In the genomic region with DNA sequence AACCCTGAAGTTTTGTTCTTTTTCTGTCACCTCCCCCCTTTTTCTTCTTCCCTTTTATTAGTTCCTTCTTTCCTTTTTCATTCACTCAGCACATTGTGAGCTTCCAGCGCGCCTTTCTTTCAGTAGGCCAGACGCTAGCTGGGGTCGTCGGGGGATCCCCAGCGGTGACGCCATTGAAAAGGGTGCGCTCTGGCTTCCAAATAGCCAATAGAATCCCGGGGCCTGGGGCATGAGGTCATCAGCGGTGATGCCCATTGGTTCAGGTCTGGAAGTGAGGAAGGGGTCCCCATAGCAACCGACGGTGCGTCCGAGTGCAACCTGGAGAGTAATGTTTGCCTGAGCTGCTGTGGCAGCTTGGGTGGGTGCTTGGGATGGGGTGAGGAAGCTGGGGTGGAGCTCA, we compare ENCODE assay signal across 10 cellular contexts. TPM values are rescaled to one million over a fixed set of nuclear protein-coding genes. Genes with fewer than 3 reads are reported as not detected.
A peak's percentile ranks its signal among the peaks of the same experiment; 100 is the strongest.
DNase-seq lines count a peak whose midpoint lies in the region; ATAC-seq and TF ChIP-seq lines count a peak whose summit lies in the region.
"Had no signal": no experiment of that assay in that cellular context is flagged by ENCODE, and none has a peak within 500 bp of the region (broad histone marks: within the 10 kb centered on the region; RNA-seq: fewer than 3 reads in every experiment).

No MANE protein-coding gene starts in this region.

- no peak overlapping the region for H2BK12ac ChIP-seq in mesenchymal stem cell (ENCODE audit: low read length in 2 of 2)

- H3K9me3 ChIP-seq in cardiac muscle cell (ENCODE audit: low read depth) (no peaks in the 10 kb centered on the region), mesenchymal stem cell (ENCODE audit: control insufficient read depth, low read length) (no peaks in the 10 kb centered on the region)
- H3K9me3 ChIP-seq: thyroid gland had no signal

- H3K27me3 ChIP-seq in cardiac muscle cell = peaks cover 3% of the 10 kb centered on the region
- peaks cover 17 to 46% of the 10 kb centered on the region in 2 experiments for H3K27me3 ChIP-seq in mesenchymal stem cell (ENCODE audit: control insufficient read depth in 1 of 2, insufficient read depth in 1 of 2, low read length in 2 of 2)
- H3K27me3 ChIP-seq: thyroid gland had no signal

- H3K4me2 ChIP-seq in mesenchymal stem cell (ENCODE audit: low read length, poor library complexity, severe bottlenecking) = no peak overlapping the region

- no peak overlapping the region for H3K23ac ChIP-seq in mesenchymal stem cell (ENCODE audit: low read length in 2 of 2)

- TF ChIP-seq CTCF in cardiac muscle cell (IDR thresholded peaks at IDR 0.05; ENCODE audit: low read depth, low read length) = no peak
- no peak for TF ChIP-seq CTCF in activated B cell treated with CpG ODN at 0.5 μM for 24 hours (IDR thresholded peaks at IDR 0.05)

- peak in 1 of 2 donors; percentile 63 for DNase-seq in cardiac muscle cell (ENCODE audit: low read depth in 1 of 2, low spot score in 1 of 2)
- DNase-seq in left cardiac atrium = no peak
- DNase-seq in activated B cell treated with CpG ODN at 0.5 μM for 24 hours = no peak
- DNase-seq in mesenchymal stem cell = peak; percentile 18
- no peak for DNase-seq in kidney tubule cell (ENCODE audit: low spot score)
- DNase-seq in HPDE6-E6E7 (ENCODE audit: extremely low spot score) = no peak
- DNase-seq: stimulated activated CD4-positive, alpha-beta T cell treated with anti-CD3 and anti-CD28 coated beads, Interleukin-12 subunit alpha, Interleukin-12 subunit beta, amount 100 ng/mL, for 4 hours had no signal

- no peak overlapping the region for H3K14ac ChIP-seq in mesenchymal stem cell (ENCODE audit: low read length in 2 of 2)

- peaks cover 17% of the 10 kb centered on the region for H3K36me3 Mint-ChIP-seq in activated B cell treated with CpG ODN at 0.5 μM for 24 hours (ENCODE audit: low read depth)

- H3K4me3 ChIP-seq in cardiac muscle cell (peak overlapping the region; percentile 21), mesenchymal stem cell (ENCODE audit: insufficient read depth in 1 of 2, low read depth in 1 of 2, low read length in 2 of 2) (peak overlapping the region in 1 of 2 experiments; percentile 76)

- H3K27me3 Mint-ChIP-seq in activated B cell treated with CpG ODN at 0.5 μM for 24 hours = no peaks in the 10 kb centered on the region

- H4K8ac ChIP-seq in mesenchymal stem cell (ENCODE audit: low read length) = no peak overlapping the region

- POLR2A ChIA-PET in activated B cell treated with CpG ODN at 0.5 μM for 24 hours (lab: Charles Lee) = interaction anchor here (0.6 to 1.7 kb wide), 4 partner anchors 8 to 108 kb away, joined by 3 to 7 read pairs (median 3); a partner anchor contains a TSS

- H2AFZ ChIP-seq in mesenchymal stem cell (ENCODE audit: low read depth, low read length) = no peak overlapping the region

- H2BK120ac ChIP-seq in mesenchymal stem cell (ENCODE audit: low read depth, low read length) = no peak overlapping the region

- H2AK5ac ChIP-seq in mesenchymal stem cell (ENCODE audit: low read length, severe bottlenecking) = no peak overlapping the region

- peaks cover 47% of the 10 kb centered on the region for H3K4me1 Mint-ChIP-seq in activated B cell treated with CpG ODN at 0.5 μM for 24 hours

- H3K79me1 ChIP-seq in mesenchymal stem cell (replicated peaks; ENCODE audit: low read length, poor library complexity, severe bottlenecking) = peaks cover 3% of the 10 kb centered on the region

- no peak overlapping the region for H3K4ac ChIP-seq in mesenchymal stem cell (ENCODE audit: low read depth in 1 of 2, low read length in 2 of 2)

- 13% methylated on average over 14 of the region's 14 CpGs for WGBS in mesenchymal stem cell

- H3K27ac Mint-ChIP-seq in activated B cell treated with CpG ODN at 0.5 μM for 24 hours = peak overlapping the region; percentile 77

- intact Hi-C loops in left cardiac atrium (cut with DNase I) (no loop called here), activated B cell treated with CpG ODN at 0.5 μM for 24 hours (cut with micrococcal nuclease) (loop anchor here (1.0 kb wide), 3 partner anchors 8 to 13 kb away; a partner anchor contains a TSS)

- CTCF ChIA-PET in activated B cell treated with CpG ODN at 0.5 μM for 24 hours (lab: Charles Lee) = interaction anchor here (1.4 to 2.5 kb wide), 2 partner anchors 13 to 21 kb away, joined by 3 to 16 read pairs; a partner anchor contains a TSS

- no peak overlapping the region for H4K91ac ChIP-seq in mesenchymal stem cell (ENCODE audit: low read length)

- no peak overlapping the region for H2BK15ac ChIP-seq in mesenchymal stem cell (ENCODE audit: low read depth, poor library complexity, severe bottlenecking)

- H3K36me3 ChIP-seq in cardiac muscle cell = no peaks in the 10 kb centered on the region
- H3K36me3 ChIP-seq in mesenchymal stem cell (ENCODE audit: control insufficient read depth in 1 of 2, insufficient read depth in 2 of 2, low read depth in 1 of 2, low read length in 2 of 2) = peaks cover 3 to 28% of the 10 kb centered on the region in 2 experiments
- H3K36me3 ChIP-seq: thyroid gland had no signal

- H3K9ac ChIP-seq in mesenchymal stem cell (ENCODE audit: low read length) = peak overlapping the region; percentile 90

- H3K27ac ChIP-seq in cardiac muscle cell (no peak overlapping the region), mesenchymal stem cell (ENCODE audit: low read length, poor library complexity, severe bottlenecking) (no peak overlapping the region)
- H3K27ac ChIP-seq: thyroid gland had no signal

- H2BK5ac ChIP-seq in mesenchymal stem cell (ENCODE audit: low read depth, low read length, poor library complexity, severe bottlenecking) = no peak overlapping the region

- H3K18ac ChIP-seq in mesenchymal stem cell (ENCODE audit: low read depth in 1 of 2, low read length in 2 of 2) = no peak overlapping the region

- H3K4me3 Mint-ChIP-seq in activated B cell treated with CpG ODN at 0.5 μM for 24 hours = peak overlapping the region; percentile 50

- no peaks in the 10 kb centered on the region for H3K9me3 Mint-ChIP-seq in activated B cell treated with CpG ODN at 0.5 μM for 24 hours

- H3K4me1 ChIP-seq in cardiac muscle cell (ENCODE audit: low read depth) (peaks cover 13% of the 10 kb centered on the region), mesenchymal stem cell (ENCODE audit: control insufficient read depth, insufficient read depth, low read depth, low read length) (peaks cover 16% of the 10 kb centered on the region)

- ATAC-seq in left cardiac atrium (no peak), activated B cell treated with CpG ODN at 0.5 μM for 24 hours (ENCODE audit: low read depth) (no peak), HG03521 (IDR thresholded peaks at IDR 0.05; ENCODE audit: unreplicated experiment) (no peak), HG03469 (IDR thresholded peaks at IDR 0.05; ENCODE audit: unreplicated experiment) (no peak)

RNA-seq across cellular contexts. Expression of a gene that starts 6.9 kb away (rescaled TPM):
- total RNA-seq in cardiac muscle cell = 26.3 and 31.9 TPM in 2 replicates
- 34.2 and 43.0 TPM in 2 replicates for polyA plus RNA-seq in cardiac muscle cell
- total RNA-seq in left cardiac atrium = 1 to 10 TPM; 1.1 to 1.4 TPM
- total RNA-seq in activated B cell treated with CpG ODN at 0.5 μM for 24 hours = 1.2 and 1.7 TPM in 2 replicates
- 0.95 TPM for polyA plus RNA-seq in mesenchymal stem cell (2013, experiment 1 of 2)
- polyA plus RNA-seq in mesenchymal stem cell (2013, experiment 2 of 2) = 1.3 TPM

RNA-seq across cellular contexts. Expression of a gene that starts 8.2 kb away (rescaled TPM):
- total RNA-seq in cardiac muscle cell = 29.2 and 36.0 TPM in 2 replicates
- polyA plus RNA-seq in cardiac muscle cell = 18.3 and 29.6 TPM in 2 replicates
- 1 to 10 TPM; 2.5 to 2.7 TPM for total RNA-seq in left cardiac atrium
- 7.8 and 9.5 TPM in 2 replicates for total RNA-seq in activated B cell treated with CpG ODN at 0.5 μM for 24 hours
- 14.2 TPM for polyA plus RNA-seq in mesenchymal stem cell (2013, experiment 1 of 2)
- 14.3 TPM for polyA plus RNA-seq in mesenchymal stem cell (2013, experiment 2 of 2)

RNA-seq across cellular contexts. Expression of a gene that starts 20.6 kb away (rescaled TPM):
- total RNA-seq in cardiac muscle cell (19.5 and 23.0 TPM in 2 replicates), left cardiac atrium (100 to 1,000 TPM; 108 to 142 TPM), activated B cell treated with CpG ODN at 0.5 μM for 24 hours (11.3 and 13.7 TPM in 2 replicates)
- 23.0 and 25.2 TPM in 2 replicates for polyA plus RNA-seq in cardiac muscle cell
- polyA plus RNA-seq in mesenchymal stem cell (2013, experiment 1 of 2) = 32.8 TPM
- polyA plus RNA-seq in mesenchymal stem cell (2013, experiment 2 of 2) = 32.9 TPM

RNA-seq across cellular contexts. Expression of a gene that starts 38.1 kb away (rescaled TPM):
- total RNA-seq in cardiac muscle cell = not detected in 2 replicates
- 0.27 and 0.57 TPM in 2 replicates for polyA plus RNA-seq in cardiac muscle cell
- not detected for total RNA-seq in left cardiac atrium
- not detected in 2 replicates for total RNA-seq in activated B cell treated with CpG ODN at 0.5 μM for 24 hours
- polyA plus RNA-seq in mesenchymal stem cell (2013, experiment 1 of 2) = not detected
- polyA plus RNA-seq in mesenchymal stem cell (2013, experiment 2 of 2) = not detected

RNA-seq across cellular contexts. Expression of a gene that starts 38.1 kb away (rescaled TPM):
- total RNA-seq in cardiac muscle cell (4.3 and 5.4 TPM in 2 replicates), left cardiac atrium (under 1 TPM in 1 of 2 donors, not detected in 1; 0.59 TPM), activated B cell treated with CpG ODN at 0.5 μM for 24 hours (1.0 TPM in 1 of 2 replicates, not detected in the other)
- 1.1 and 3.8 TPM in 2 replicates for polyA plus RNA-seq in cardiac muscle cell
- 0.07 TPM for polyA plus RNA-seq in mesenchymal stem cell (2013, experiment 1 of 2)
- polyA plus RNA-seq in mesenchymal stem cell (2013, experiment 2 of 2) = 0.08 TPM
